In genomic region chr19:44051654-44052402, GRCh38 we compare ENCODE assay signal across 8 cellular contexts. TPM values are rescaled to one million over a fixed set of nuclear protein-coding genes. Genes with fewer than 3 reads are reported as not detected.
A peak's percentile ranks its signal among the peaks of the same experiment; 100 is the strongest.
DNase-seq lines count a peak whose midpoint lies in the region; ATAC-seq and TF ChIP-seq lines count a peak whose summit lies in the region.

ZNF223 (plus strand) TSS chr19:44052036; CDS start chr19:44055177, 3,141 bp downstream.

- DNase-seq in AG09309 (ENCODE audit: low read depth) (peak; percentile 64), NCI-H1417 (lab: John Stamatoyannopoulos, UW) (peak; percentile 87 to 99 (median 95)), T-helper 17 cell (peak in 1 of 3 donors; percentile 32), anterior cingulate cortex (lab: John Stamatoyannopoulos, UW) (peak in 57 of 58 donors; percentile 65 to 99 (median 94)), heart left ventricle (peak; percentile 94 to 97 (median 97)), osteocyte (ENCODE audit: extremely low spot score, unreplicated experiment) (peak; percentile 93), thyroid gland (peak; percentile 96 to 97)

- H3K4me1 ChIP-seq in heart left ventricle (peaks cover 0 to 21% (median 13%) of the 10 kb centered on the region in 12 donors), thyroid gland (peaks cover 11% of the 10 kb centered on the region in 2 donors)

- intact Hi-C loops in heart left ventricle (cut with DNase I): loop anchor here in 5 of 10 donors (1.0 to 10.0 kb wide), 7 partner anchors 42 to 101 kb away; partner anchors contain the start of genes ZNF224 (in 2 of the 5), ZNF230 (in 2 of the 5), ZNF155 (in 1 of the 5) and ZNF221 (in 1 of the 5)
- intact Hi-C loops in thyroid gland (cut with DNase I): no loop called here

- peak within 1 kb of the TSS; percentile 88 for H3K4me3 Mint-ChIP-seq in T-helper 17 cell
- H3K4me3 Mint-ChIP-seq in osteocyte (ENCODE audit: unreplicated experiment): peak within 1 kb of the TSS; percentile 98

- peaks cover 7% of the 10 kb centered on the region for H3K9me3 ChIP-seq in T-helper 17 cell (ENCODE audit: control insufficient read depth, low read length, poor library complexity, severe bottlenecking)
- H3K9me3 ChIP-seq in heart left ventricle: peaks cover 0 to 12% (median 0%) of the 10 kb centered on the region in 12 donors
- H3K9me3 ChIP-seq in thyroid gland: no peaks in the 10 kb centered on the region

- 1% methylated on average over 31 to 37 of the region's 37 CpGs for WGBS in heart left ventricle, 4 donors
- WGBS in thyroid gland, 2 donors: 1 to 2% methylated on average over 31 to 34 of the region's 37 CpGs

- H3K4me1 Mint-ChIP-seq in T-helper 17 cell (no peaks in the 10 kb centered on the region), osteocyte (ENCODE audit: unreplicated experiment) (peaks cover 13% of the 10 kb centered on the region)

- H3K27ac Mint-ChIP-seq in T-helper 17 cell (peak within 1 kb of the TSS; percentile 57), osteocyte (ENCODE audit: unreplicated experiment) (peak within 1 kb of the TSS; percentile 94)

- H3K4me3 ChIP-seq in AG09309 (ENCODE audit: control insufficient read depth, low read depth, low read length) (peak within 1 kb of the TSS; percentile 99), heart left ventricle (peak within 1 kb of the TSS; percentile 64 to 85 (median 74)), thyroid gland (replicated peaks in 1 of 3) (peak within 1 kb of the TSS; percentile 65 to 71 (median 67))

- peak; percentile 79 for ATAC-seq in GM19452 (IDR thresholded peaks at IDR 0.05; ENCODE audit: unreplicated experiment)
- ATAC-seq in T-helper 17 cell: peak; percentile 85
- ATAC-seq in heart left ventricle: peak; percentile 100

- H3K27ac ChIP-seq in heart left ventricle (peak within 1 kb of the TSS; percentile 27 to 79 (median 66)), thyroid gland (peak within 1 kb of the TSS in 2 of 3 donors; percentile 41 to 62)

- TF ChIP-seq POLR2A in heart left ventricle (IDR thresholded peaks at IDR 0.05) (no peak), thyroid gland (IDR thresholded peaks at IDR 0.05) (peak in 1 of 2 donors; percentile 52)

- peaks cover 0 to 19% (median 10%) of the 10 kb centered on the region in 9 donors for H3K36me3 ChIP-seq in heart left ventricle
- H3K36me3 ChIP-seq in thyroid gland: no peaks in the 10 kb centered on the region

- H3K36me3 Mint-ChIP-seq in T-helper 17 cell (ENCODE audit: low read depth): peaks cover 4% of the 10 kb centered on the region
- H3K36me3 Mint-ChIP-seq in osteocyte (ENCODE audit: unreplicated experiment): peaks cover 20% of the 10 kb centered on the region

- peaks cover 11% of the 10 kb centered on the region for H3K9me3 Mint-ChIP-seq in osteocyte (ENCODE audit: unreplicated experiment)

- H3K27me3 ChIP-seq in heart left ventricle (peaks cover 0 to 27% (median 5%) of the 10 kb centered on the region in 9 donors), thyroid gland (no peaks in the 10 kb centered on the region)

- H3K27me3 Mint-ChIP-seq in T-helper 17 cell (peaks cover 5% of the 10 kb centered on the region), osteocyte (ENCODE audit: unreplicated experiment) (peaks cover 23% of the 10 kb centered on the region)

- TF ChIP-seq CTCF in AG09309 (IDR thresholded peaks at IDR 0.05; ENCODE audit: control insufficient read depth, insufficient read depth, low read depth, low read length, missing control alignments) (no peak), heart left ventricle (IDR thresholded peaks at IDR 0.05) (no peak), osteocyte (IDR thresholded peaks at IDR 0.05) (no peak), thyroid gland (IDR thresholded peaks at IDR 0.05) (no peak)

RNA-seq across cellular contexts. Expression of gene ZNF223, which starts in this region (rescaled TPM):
- total RNA-seq in T-helper 17 cell (1 to 10 TPM in 1 of 2 donors, under 1 TPM in 1; 0.47 to 1.3 TPM), heart left ventricle (1 to 10 TPM; 1.7 to 5.1 (median 3.2) TPM), osteocyte (5.3 and 8.5 TPM in 2 replicates), thyroid gland (10 to 100 TPM in 2 of 4 donors, 1 to 10 TPM in 2; 5.1 to 10.6 (median 10.0) TPM)
- 1 to 10 TPM; 2.6 to 4.5 TPM for polyA plus RNA-seq in heart left ventricle
